In the genomic region with DNA sequence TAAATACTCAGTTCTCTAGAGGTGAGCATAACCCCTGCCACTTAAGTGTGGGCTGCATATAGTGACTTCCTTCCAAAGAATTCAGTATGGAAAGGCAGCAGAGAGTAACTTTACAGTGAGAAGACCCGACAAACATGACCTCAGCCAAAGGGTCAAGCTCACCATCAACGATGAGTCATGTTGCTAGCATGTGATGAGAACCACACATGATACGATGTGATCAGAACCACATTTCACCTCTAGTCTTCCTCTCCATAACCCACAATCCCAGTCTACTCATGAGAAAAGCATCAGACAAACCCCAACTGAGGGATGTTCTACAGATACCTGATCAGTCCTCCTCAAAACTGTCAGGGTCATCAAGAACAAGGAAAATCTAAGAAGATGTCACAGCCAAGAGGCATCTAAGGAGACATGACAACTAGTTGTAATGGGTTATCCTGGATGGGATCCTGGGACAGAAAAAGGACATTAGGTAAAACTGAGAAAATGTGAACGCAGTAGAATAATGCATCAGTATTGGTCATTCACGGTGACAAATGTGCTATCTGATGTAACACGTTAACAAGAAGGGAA, we compare ENCODE assay signal across 12 cellular contexts. TPM values are rescaled to one million over a fixed set of nuclear protein-coding genes. Genes with fewer than 3 reads are reported as not detected.
DNase-seq lines count a peak whose midpoint lies in the region; ATAC-seq and TF ChIP-seq lines count a peak whose summit lies in the region.
"Had no signal": no experiment of that assay in that cellular context is flagged by ENCODE, and none has a peak within 500 bp of the region (broad histone marks: within the 10 kb centered on the region; RNA-seq: fewer than 3 reads in every experiment).

No MANE protein-coding gene starts in this region.

- no peak overlapping the region for H3K4me3 Mint-ChIP-seq in natural killer cell treated with Interleukin-12 subunit alpha and Interleukin-12 subunit beta and Interleukin-15 and Interleukin-18, amount 100 ng/mL, for 72 hours
- H3K4me3 Mint-ChIP-seq: nephron progenitor cell; stimulated activated naive B cell treated with anti-CD40 and anti-IgM and Interleukin-4, amounts not matched to agents 10 μg/mL and 1 μg/mL and 100 μg/mL, for 72 hours had no signal

- H3K4me3 ChIP-seq in HFF-Myc (replicated peaks; ENCODE audit: low read depth, low read length) (no peak overlapping the region), adipocyte (ENCODE audit: low read length) (no peak overlapping the region)

- no peaks in the 10 kb centered on the region for H3K36me3 Mint-ChIP-seq in natural killer cell treated with Interleukin-12 subunit alpha and Interleukin-12 subunit beta and Interleukin-15 and Interleukin-18, amount 100 ng/mL, for 72 hours

- no peak for TF ChIP-seq CTCF in HFF-Myc (IDR thresholded peaks at IDR 0.05; ENCODE audit: low read depth, low read length, missing control alignments)

- H3K27ac Mint-ChIP-seq in natural killer cell treated with Interleukin-12 subunit alpha and Interleukin-12 subunit beta and Interleukin-15 and Interleukin-18, amount 100 ng/mL, for 72 hours, result no peak overlapping the region
- H3K27ac Mint-ChIP-seq: nephron progenitor cell had no signal

- no peaks in the 10 kb centered on the region for H3K36me3 ChIP-seq in adipocyte (ENCODE audit: control insufficient read depth, insufficient read depth, low read length, severe bottlenecking)

- no peaks in the 10 kb centered on the region for H3K9me3 ChIP-seq in adipocyte (ENCODE audit: control insufficient read depth, low read length)

- peaks cover 0 to under 1% of the 10 kb centered on the region in 2 donors for H3K4me1 Mint-ChIP-seq in natural killer cell treated with Interleukin-12 subunit alpha and Interleukin-12 subunit beta and Interleukin-15 and Interleukin-18, amount 100 ng/mL, for 72 hours (ENCODE audit: low read depth in 2 of 2)

- H3K27me3 Mint-ChIP-seq in natural killer cell treated with Interleukin-12 subunit alpha and Interleukin-12 subunit beta and Interleukin-15 and Interleukin-18, amount 100 ng/mL, for 72 hours, result no peaks in the 10 kb centered on the region
- H3K27me3 Mint-ChIP-seq: stimulated activated naive B cell treated with anti-CD40 and anti-IgM and Interleukin-4, amounts not matched to agents 10 μg/mL and 1 μg/mL and 100 μg/mL, for 72 hours had no signal

- DNase-seq in AG08395 (ENCODE audit: low spot score), result peak; percentile 83
- peak; percentile 94 for DNase-seq in HFF-Myc (ENCODE audit: extremely low read depth, low read depth)
- DNase-seq in adipocyte (ENCODE audit: low read depth), result peak; percentile 72
- peak; percentile 90 for DNase-seq in glomerular visceral epithelial cell (ENCODE audit: extremely low spot score)
- DNase-seq in natural killer cell treated with Interleukin-12 subunit alpha and Interleukin-12 subunit beta and Interleukin-15 and Interleukin-18, amount 100 ng/mL, for 72 hours (ENCODE audit: low spot score), result no peak
- DNase-seq in stimulated activated naive CD4-positive, alpha-beta T cell treated with Interleukin-2 at 50 U/mL for 16 hours (lab: John Stamatoyannopoulos, UW), result no peak
- no peak for DNase-seq in cortex of kidney (lab: John Stamatoyannopoulos, UW)
- DNase-seq: COR-L47; nephron progenitor cell; stimulated activated naive B cell treated with anti-CD40 and anti-IgM and Interleukin-4, amounts not matched to agents 10 μg/mL and 1 μg/mL and 100 μg/mL, for 72 hours had no signal

- H3K9ac ChIP-seq in adipocyte (ENCODE audit: low read length), result no peak overlapping the region

- H3K27me3 ChIP-seq in adipocyte (replicated peaks; ENCODE audit: control insufficient read depth, insufficient read depth, low read length), result no peaks in the 10 kb centered on the region

- peaks cover 61% of the 10 kb centered on the region for H3K4me1 ChIP-seq in adipocyte (ENCODE audit: control insufficient read depth, insufficient read depth, low read length)

- no peak for ATAC-seq in natural killer cell treated with Interleukin-12 subunit alpha and Interleukin-12 subunit beta and Interleukin-15 and Interleukin-18, amount 100 ng/mL, for 72 hours
- ATAC-seq in GM19452 (IDR thresholded peaks at IDR 0.05; ENCODE audit: unreplicated experiment), result no peak
- ATAC-seq: stimulated activated naive B cell treated with anti-CD40 and anti-IgM and Interleukin-4, amounts not matched to agents 10 μg/mL and 1 μg/mL and 100 μg/mL, for 72 hours had no signal

- no peaks in the 10 kb centered on the region for H3K9me3 Mint-ChIP-seq in natural killer cell treated with Interleukin-12 subunit alpha and Interleukin-12 subunit beta and Interleukin-15 and Interleukin-18, amount 100 ng/mL, for 72 hours
- H3K9me3 Mint-ChIP-seq: activated T-helper 2 cell treated with anti-CD3 and anti-CD28 coated beads, Interferon-gamma antibody, Interleukin-2, Interleukin-4, amounts not matched to agents 10 μg/mL and 5 μg/mL and 100 μg/mL, durations not matched to agents 14 hours and 24 hours and 36 hours; nephron progenitor cell; stimulated activated naive B cell treated with anti-CD40 and anti-IgM and Interleukin-4, amounts not matched to agents 10 μg/mL and 1 μg/mL and 100 μg/mL, for 72 hours had no signal

RNA-seq across cellular contexts. Expression of gene SEC61A1, which starts 28.2 kb away (rescaled TPM):
- 100 to 1,000 TPM; 278 to 291 TPM for total RNA-seq in natural killer cell treated with Interleukin-12 subunit alpha and Interleukin-12 subunit beta and Interleukin-15 and Interleukin-18, amount 100 ng/mL, for 72 hours

RNA-seq across cellular contexts. Expression of gene RUVBL1, which starts 43.2 kb away (rescaled TPM):
- total RNA-seq in natural killer cell treated with Interleukin-12 subunit alpha and Interleukin-12 subunit beta and Interleukin-15 and Interleukin-18, amount 100 ng/mL, for 72 hours, result 10 to 100 TPM; 46.6 to 93.0 TPM

Comparison
In these comparisons a context has a peak if more than half of its experiments do, and no peak if none do; other contexts are left out.
1. DNase-seq: peak in AG08395 (single experiment), HFF-Myc (single experiment), adipocyte (single experiment) and glomerular visceral epithelial cell (single experiment); none in natural killer cell treated with Interleukin-12 subunit alpha and Interleukin-12 subunit beta and Interleukin-15 and Interleukin-18, amount 100 ng/mL, for 72 hours (single experiment), stimulated activated naive CD4-positive, alpha-beta T cell treated with Interleukin-2 at 50 U/mL for 16 hours (single experiment) and cortex of kidney (single experiment).